ENCODE assay signal across 18 cellular contexts in genomic region chr1:234702342-234703000, GRCh38.
DNase-seq lines count a peak whose midpoint lies in the region; ATAC-seq and TF ChIP-seq lines count a peak whose summit lies in the region.
"Had no signal": no experiment of that assay in that cellular context is flagged by ENCODE, and none has a peak within 500 bp of the region (broad histone marks: within the 10 kb centered on the region; RNA-seq: fewer than 3 reads in every experiment).

No MANE protein-coding gene starts in this region.

- no peaks in the 10 kb centered on the region for H3K36me3 ChIP-seq in HEK293 (ENCODE audit: control insufficient read depth in 2 of 2, insufficient read depth in 1 of 2, low read length in 2 of 2)
- H3K36me3 ChIP-seq in esophagus squamous epithelium: no peaks in the 10 kb centered on the region
- H3K36me3 ChIP-seq in smooth muscle cell (ENCODE audit: low read depth): no peaks in the 10 kb centered on the region

- no peak for TF ChIP-seq POLR2A in esophagus squamous epithelium (IDR thresholded peaks at IDR 0.05)

- H3K4me3 ChIP-seq in HEK293 (ENCODE audit: low read depth, low read length): no peak overlapping the region
- H3K4me3 ChIP-seq in esophagus squamous epithelium: no peak overlapping the region
- H3K4me3 ChIP-seq in smooth muscle cell: no peak overlapping the region
- H3K4me3 ChIP-seq: dorsolateral prefrontal cortex had no signal

- no peaks in the 10 kb centered on the region for H3K79me2 ChIP-seq in smooth muscle cell (ENCODE audit: low read depth)
- H3K79me2 ChIP-seq: parathyroid adenoma had no signal

- WGBS in esophagus squamous epithelium, 2 donors: 51 to 57% methylated on average over 3 to 6 of the region's 7 CpGs
- 57% methylated on average over 7 of the region's 7 CpGs for WGBS in smooth muscle cell (ENCODE audit: low lambda C conversion rate)

- CTCF ChIA-PET in HEK293 (lab: Yijun Ruan, JAX): interaction anchor here (0.5 to 1.7 kb wide), 13 partner anchors 8 to 862 kb away, joined by 3 to 5 read pairs (median 3); no protein-coding TSS in a partner anchor

- no peak overlapping the region for H2AFZ ChIP-seq in smooth muscle cell (ENCODE audit: low read depth)
- H2AFZ ChIP-seq: parathyroid adenoma had no signal

- H3K27ac ChIP-seq in HEK293 (ENCODE audit: extremely low read depth, low read depth, low read length) (no peak overlapping the region), esophagus squamous epithelium (peak overlapping the region in 3 of 4 donors; percentile 2 to 79 (median 31)), smooth muscle cell (ENCODE audit: low read depth) (peak overlapping the region; percentile 9)
- H3K27ac ChIP-seq: dorsolateral prefrontal cortex, parathyroid adenoma had no signal

- H3K9me3 ChIP-seq in HEK293 (ENCODE audit: control insufficient read depth, insufficient read depth, low read depth, low read length) (no peaks in the 10 kb centered on the region), esophagus squamous epithelium (no peaks in the 10 kb centered on the region), smooth muscle cell (replicated peaks; ENCODE audit: low read depth) (no peaks in the 10 kb centered on the region)

- POLR2A ChIA-PET in HEK293 (lab: Yijun Ruan, JAX): interaction anchor here (2.3 kb wide), 1 partner anchor 92 kb away, joined by 6 read pairs; the partner anchor contains the start of gene IRF2BP2

- H3K4me2 ChIP-seq in smooth muscle cell: no peak overlapping the region

- ATAC-seq in left lobe of liver: no peak
- ATAC-seq: activated CD4-positive, alpha-beta T cell treated with anti-CD3 and anti-CD28 coated beads for 36 hours; HCT116 had no signal

- H3K9ac ChIP-seq in smooth muscle cell (ENCODE audit: low read depth): no peak overlapping the region
- H3K9ac ChIP-seq: parathyroid adenoma had no signal

- peaks cover 14% of the 10 kb centered on the region for H3F3A ChIP-seq in smooth muscle cell (ENCODE audit: low read depth)

- no peak for DNase-seq in esophagus squamous epithelium (lab: John Stamatoyannopoulos, UW)
- DNase-seq in left lobe of liver (ENCODE audit: low spot score): peak; percentile 10
- no peak for DNase-seq in smooth muscle cell (lab: John Stamatoyannopoulos, UW; ENCODE audit: unreplicated experiment)
- no peak for DNase-seq in NCI-H1930 (lab: John Stamatoyannopoulos, UW)
- DNase-seq in KG1 (lab: John Stamatoyannopoulos, UW): no peak
- no peak for DNase-seq in NAMALWA (ENCODE audit: low spot score)
- no peak for DNase-seq in posterior cingulate gyrus
- DNase-seq: activated CD4-positive, alpha-beta T cell treated with anti-CD3 and anti-CD28 coated beads for 36 hours; activated naive CD4-positive, alpha-beta T cell treated with anti-CD3 and anti-CD28 coated beads for 36 hours; dorsolateral prefrontal cortex; EL; kidney glomerular epithelial cell; NCI-H1417; NCI-H774; stimulated activated naive CD4-positive, alpha-beta T cell treated with Interleukin-2 at 50 U/mL for 16 hours had no signal

- intact Hi-C loops in esophagus squamous epithelium (cut with DNase I): no loop called here
- intact Hi-C loops in posterior cingulate gyrus (cut with DNase I): no loop called here

- no peak for TF ChIP-seq CTCF in HEK293 (tag by site-specific recombination; IDR thresholded peaks at IDR 0.05)
- TF ChIP-seq CTCF in esophagus squamous epithelium (IDR thresholded peaks at IDR 0.05): no peak
- no peak for TF ChIP-seq CTCF in smooth muscle cell (IDR thresholded peaks at IDR 0.05; ENCODE audit: borderline replicate concordance, insufficient read depth, poor library complexity, severe bottlenecking)

- H3K27me3 ChIP-seq in esophagus squamous epithelium (no peaks in the 10 kb centered on the region), smooth muscle cell (ENCODE audit: low read depth) (no peaks in the 10 kb centered on the region)
- H3K27me3 ChIP-seq: dorsolateral prefrontal cortex had no signal

- H4K20me1 ChIP-seq in smooth muscle cell (ENCODE audit: low read depth): no peaks in the 10 kb centered on the region

- peaks cover 12% of the 10 kb centered on the region for H3K4me1 ChIP-seq in HEK293 (ENCODE audit: control insufficient read depth, insufficient read depth, low read length)
- H3K4me1 ChIP-seq in esophagus squamous epithelium: peaks cover 15 to 24% (median 18%) of the 10 kb centered on the region in 3 donors
- H3K4me1 ChIP-seq in smooth muscle cell (ENCODE audit: low read depth): peaks cover 5% of the 10 kb centered on the region
- H3K4me1 ChIP-seq: parathyroid adenoma had no signal

TF ChIP-seq in HEK293, 187 proteins besides CTCF, POLR2A, EP300 and RAD21:
- TF ChIP-seq SP7 (tag by site-specific recombination; IDR thresholded peaks at IDR 0.05): peak; percentile 60
- no peak for TF ChIP-seq ZNF16 (tag by site-specific recombination; IDR thresholded peaks at IDR 0.05; ENCODE audit: low read depth)
TF ChIP-seq in HEK293: peak in this region for 1.
